8 cellular contexts compared by ENCODE assay signal in the genomic region with DNA sequence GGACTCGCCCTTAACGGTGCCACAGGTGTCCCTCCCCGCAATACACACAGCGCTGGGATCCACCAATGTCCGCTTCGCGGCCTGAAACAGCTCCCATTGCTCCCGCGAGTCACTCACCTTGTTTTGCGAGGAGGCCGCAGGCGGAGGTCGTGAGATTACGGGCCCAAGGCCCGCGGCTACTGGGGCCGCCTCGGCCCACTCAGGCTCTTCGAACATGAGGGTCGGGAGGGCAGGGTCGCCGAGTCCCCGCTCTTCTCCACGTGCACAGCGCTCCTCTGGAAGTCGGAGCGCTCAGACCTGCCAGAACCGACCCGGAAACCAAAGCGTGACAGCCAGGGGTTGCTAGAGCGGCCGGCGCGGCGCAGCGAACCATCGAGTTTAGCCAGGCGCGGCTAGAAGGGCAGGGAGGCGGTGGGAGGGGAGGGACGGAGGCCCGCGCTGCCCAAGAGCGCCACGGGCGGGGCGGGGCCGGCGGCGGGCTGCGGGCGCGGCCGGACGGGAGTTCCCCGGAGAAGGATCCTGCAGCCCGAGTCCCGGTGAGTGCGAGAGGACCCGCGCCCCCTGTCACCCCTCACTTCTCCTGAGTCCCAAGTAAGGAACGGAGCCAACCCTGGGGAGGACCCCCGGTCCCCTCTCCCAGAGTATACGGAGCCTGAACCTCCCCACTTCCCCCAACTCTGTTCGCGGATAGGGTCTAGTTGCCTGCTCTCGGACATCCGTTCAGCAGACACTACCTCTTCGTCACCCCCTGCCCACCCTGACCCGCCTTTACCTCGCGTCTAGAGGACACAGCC. TPM values are rescaled to one million over a fixed set of nuclear protein-coding genes. Genes with fewer than 3 reads are reported as not detected.
DNase-seq lines count a peak whose midpoint lies in the region; ATAC-seq and TF ChIP-seq lines count a peak whose summit lies in the region.

A gene (plus strand): TSS at position 488 of the 794 bp plus-strand sequence. CDS start 498 bp downstream, outside the sequence.
A gene (minus strand): TSS at position 330 of the 794 bp plus-strand sequence. CDS start 114 bp downstream, at position 216.

- peak; percentile 18; the same call in 1 of the 2 replicates for TF ChIP-seq CTCF in AG10803 (conservative IDR thresholded peaks at IDR 0.05; ENCODE audit: low read length)
- peak; percentile 3 for TF ChIP-seq CTCF in kidney epithelial cell (IDR thresholded peaks at IDR 0.05; ENCODE audit: insufficient read depth, low read length, poor library complexity, severe bottlenecking)

- ATAC-seq in GM19025 (IDR thresholded peaks at IDR 0.05; ENCODE audit: low read depth, unreplicated experiment): peak; percentile 78
- ATAC-seq in HG03196 (IDR thresholded peaks at IDR 0.05; ENCODE audit: unreplicated experiment): peak; percentile 60

- DNase-seq in AG10803 (ENCODE audit: low read depth) (peak; percentile 87), NCI-H345 (lab: John Stamatoyannopoulos, UW) (peak; percentile 84), cerebellar nuclear complex (lab: John Stamatoyannopoulos, UW) (peak; percentile 12 to 72), kidney epithelial cell (ENCODE audit: low read depth) (no peak)
- peak; percentile 85 for DNase-seq in activated CD4-positive, CD25-positive, alpha-beta regulatory T cell treated with anti-CD3 and anti-CD28 coated beads, Interleukin-2, amount 50 U/mL, for 72 hours
- DNase-seq in stimulated activated CD4-positive, alpha-beta T cell treated with anti-CD3 and anti-CD28 coated beads, Interleukin-15, amount 100 ng/mL, for 24 hours: peak; percentile 92

- no peaks in the 10 kb centered on the region for H3K27me3 ChIP-seq in kidney epithelial cell (ENCODE audit: control insufficient read depth, insufficient read depth, low read length)

- H3K36me3 ChIP-seq in kidney epithelial cell (ENCODE audit: control insufficient read depth, insufficient read depth, low read length): peaks cover 5% of the 10 kb centered on the region

- H3K4me3 ChIP-seq in AG10803 (ENCODE audit: low read length): peak within 1 kb of the TSS; percentile 99
- peak within 1 kb of the TSS; percentile 73 for H3K4me3 ChIP-seq in kidney epithelial cell (ENCODE audit: low read depth, low read length)

RNA-seq across cellular contexts. Expression of the first gene that starts in this region (rescaled TPM):
- total RNA-seq in kidney epithelial cell: 154 and 156 TPM in 2 replicates

RNA-seq across cellular contexts. Expression of the second gene that starts in this region (rescaled TPM):
- 13.7 and 26.4 TPM in 2 replicates for total RNA-seq in kidney epithelial cell
